1 cellular context compared by ENCODE assay signal in genomic region chr15:64743691-64744090, GRCh38.
TF ChIP-seq lines count a peak whose summit lies in the region.

No MANE protein-coding gene starts in this region.

TF ChIP-seq in WTC11, 78 proteins besides CTCF, POLR2A, EP300 and RAD21 (continued from another document):
- TF ChIP-seq ZNF425 (CRISPR knock-in tag; conservative IDR thresholded peaks at IDR 0.05) (no peak), IRF2 (CRISPR knock-in tag; IDR thresholded peaks at IDR 0.05; ENCODE audit: borderline replicate concordance, low read depth) (no peak), ZNF416 (CRISPR knock-in tag; IDR thresholded peaks at IDR 0.05) (no peak), E2F4 (CRISPR knock-in tag; IDR thresholded peaks at IDR 0.05; ENCODE audit: borderline replicate concordance, low read depth) (no peak)
- TF ChIP-seq, protein P1, sequence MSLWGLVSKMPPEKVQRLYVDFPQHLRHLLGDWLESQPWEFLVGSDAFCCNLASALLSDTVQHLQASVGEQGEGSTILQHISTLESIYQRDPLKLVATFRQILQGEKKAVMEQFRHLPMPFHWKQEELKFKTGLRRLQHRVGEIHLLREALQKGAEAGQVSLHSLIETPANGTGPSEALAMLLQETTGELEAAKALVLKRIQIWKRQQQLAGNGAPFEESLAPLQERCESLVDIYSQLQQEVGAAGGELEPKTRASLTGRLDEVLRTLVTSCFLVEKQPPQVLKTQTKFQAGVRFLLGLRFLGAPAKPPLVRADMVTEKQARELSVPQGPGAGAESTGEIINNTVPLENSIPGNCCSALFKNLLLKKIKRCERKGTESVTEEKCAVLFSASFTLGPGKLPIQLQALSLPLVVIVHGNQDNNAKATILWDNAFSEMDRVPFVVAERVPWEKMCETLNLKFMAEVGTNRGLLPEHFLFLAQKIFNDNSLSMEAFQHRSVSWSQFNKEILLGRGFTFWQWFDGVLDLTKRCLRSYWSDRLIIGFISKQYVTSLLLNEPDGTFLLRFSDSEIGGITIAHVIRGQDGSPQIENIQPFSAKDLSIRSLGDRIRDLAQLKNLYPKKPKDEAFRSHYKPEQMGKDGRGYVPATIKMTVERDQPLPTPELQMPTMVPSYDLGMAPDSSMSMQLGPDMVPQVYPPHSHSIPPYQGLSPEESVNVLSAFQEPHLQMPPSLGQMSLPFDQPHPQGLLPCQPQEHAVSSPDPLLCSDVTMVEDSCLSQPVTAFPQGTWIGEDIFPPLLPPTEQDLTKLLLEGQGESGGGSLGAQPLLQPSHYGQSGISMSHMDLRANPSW (CRISPR knock-in tag; conservative IDR thresholded peaks at IDR 0.05; ENCODE audit: low read depth) = no peak
- TF ChIP-seq, protein P2, sequence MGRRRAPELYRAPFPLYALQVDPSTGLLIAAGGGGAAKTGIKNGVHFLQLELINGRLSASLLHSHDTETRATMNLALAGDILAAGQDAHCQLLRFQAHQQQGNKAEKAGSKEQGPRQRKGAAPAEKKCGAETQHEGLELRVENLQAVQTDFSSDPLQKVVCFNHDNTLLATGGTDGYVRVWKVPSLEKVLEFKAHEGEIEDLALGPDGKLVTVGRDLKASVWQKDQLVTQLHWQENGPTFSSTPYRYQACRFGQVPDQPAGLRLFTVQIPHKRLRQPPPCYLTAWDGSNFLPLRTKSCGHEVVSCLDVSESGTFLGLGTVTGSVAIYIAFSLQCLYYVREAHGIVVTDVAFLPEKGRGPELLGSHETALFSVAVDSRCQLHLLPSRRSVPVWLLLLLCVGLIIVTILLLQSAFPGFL (CRISPR knock-in tag; IDR thresholded peaks at IDR 0.05; ENCODE audit: borderline replicate concordance) = no peak
